Comparison of ENCODE assay signal across 21 cellular contexts in the genomic region with DNA sequence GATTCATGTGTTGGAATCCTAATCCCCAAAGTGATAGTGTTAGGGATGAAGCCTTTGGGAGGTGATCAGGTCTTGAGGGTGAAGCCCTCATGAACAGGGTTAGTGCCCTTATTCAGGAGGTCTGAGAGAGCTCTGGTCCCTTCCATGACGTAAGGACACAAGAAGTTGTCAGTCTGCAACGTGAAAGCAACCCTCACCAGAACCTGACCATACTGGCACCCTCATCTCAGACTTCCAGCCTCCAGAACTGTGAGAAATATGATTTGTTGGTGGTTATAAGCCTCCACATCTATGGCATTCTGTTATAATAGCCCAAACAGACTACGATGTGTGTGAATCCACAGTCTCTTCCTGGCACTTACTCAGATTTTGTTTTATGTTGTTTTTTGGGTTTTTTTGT.
"Had no signal": no experiment of that assay in that cellular context is flagged by ENCODE, and none has a peak within 500 bp of the region (broad histone marks: within the 10 kb centered on the region; RNA-seq: fewer than 3 reads in every experiment).

No MANE protein-coding gene starts in this region.

- ATAC-seq: activated CD4-positive, CD25-positive, alpha-beta regulatory T cell treated with anti-CD3 and anti-CD28 coated beads, Interleukin-2, amount 50 U/mL, for 24 hours; activated naive CD8-positive, alpha-beta T cell treated with anti-CD3 and anti-CD28 coated beads, Interleukin-2, amount 50 U/mL, for 24 hours; gastroesophageal sphincter; left ventricle myocardium superior had no signal

- H3K27ac ChIP-seq: epithelial cell of prostate, gastroesophageal sphincter, neutrophil, ovary, prostate gland, stomach, suprapubic skin, tibial nerve had no signal

- H3K4me3 ChIP-seq: gastroesophageal sphincter, ovary, prostate gland, stomach, suprapubic skin, tibial nerve had no signal

- H3K27me3 ChIP-seq: gastroesophageal sphincter, neutrophil, ovary, stomach, suprapubic skin, tibial nerve had no signal

- H3K4me1 ChIP-seq: prostate gland, tibial nerve had no signal

- H3K27me3 Mint-ChIP-seq: activated naive CD8-positive, alpha-beta T cell treated with anti-CD3 and anti-CD28 coated beads, Interleukin-2, amount 50 U/mL, for 24 hours had no signal

- H3K9me3 ChIP-seq: gastroesophageal sphincter, neutrophil, ovary, prostate gland, stomach, suprapubic skin, tibial nerve had no signal

- DNase-seq: activated CD8-positive, alpha-beta memory T cell treated with anti-CD3 and anti-CD28 coated beads for 24 hours; activated naive CD4-positive, alpha-beta T cell treated with anti-CD3 and anti-CD28 coated beads, Interleukin-2, amount 50 U/mL, for 16 hours; activated naive CD8-positive, alpha-beta T cell treated with anti-CD3 and anti-CD28 coated beads, Interleukin-2, amount 50 U/mL, for 24 hours; cerebellar nuclear complex; cortex of kidney; head of caudate nucleus; left ventricle myocardium superior; midbrain; ovary; stimulated activated CD4-positive, alpha-beta T cell treated with anti-CD3 and anti-CD28 coated beads, Interleukin-4, amount 100 ng/mL, for 24 hours; stomach; SW 1271 had no signal

- H3K9me3 Mint-ChIP-seq: activated naive CD8-positive, alpha-beta T cell treated with anti-CD3 and anti-CD28 coated beads, Interleukin-2, amount 50 U/mL, for 24 hours; activated T-helper 2 cell treated with anti-CD3 and anti-CD28 coated beads, Interferon-gamma antibody, Interleukin-2, Interleukin-4, amounts not matched to agents 10 μg/mL and 5 μg/mL and 100 μg/mL, durations not matched to agents 14 hours and 24 hours and 36 hours; nephron had no signal

- H3K27ac Mint-ChIP-seq: activated naive CD8-positive, alpha-beta T cell treated with anti-CD3 and anti-CD28 coated beads, Interleukin-2, amount 50 U/mL, for 24 hours; activated T-helper 2 cell treated with anti-CD3 and anti-CD28 coated beads, Interferon-gamma antibody, Interleukin-2, Interleukin-4, amounts not matched to agents 10 μg/mL and 5 μg/mL and 100 μg/mL, durations not matched to agents 14 hours and 24 hours and 36 hours; nephron had no signal

- H3K4me3 Mint-ChIP-seq: activated naive CD8-positive, alpha-beta T cell treated with anti-CD3 and anti-CD28 coated beads, Interleukin-2, amount 50 U/mL, for 24 hours; nephron had no signal

- H3K36me3 ChIP-seq: neutrophil, ovary, prostate gland had no signal
